8 cellular contexts compared by ENCODE assay signal in genomic region chr3:36992806-36993325, GRCh38. TPM values are rescaled to one million over a fixed set of nuclear protein-coding genes. Genes with fewer than 3 reads are reported as not detected.
DNase-seq lines count a peak whose midpoint lies in the region; ATAC-seq, FAIRE-seq and TF ChIP-seq lines count a peak whose summit lies in the region.

TSS of gene EPM2AIP1 (minus strand) at chr3:36993131. CDS start at chr3:36993077, 54 bp downstream.

- H3K27ac ChIP-seq in HUES64 (ENCODE audit: low read depth, low read length) = peak within 1 kb of the TSS; percentile 96

- peak; percentile 100 for FAIRE-seq in G401.6 (lab: Jason Lieb, UNC)

- H3K4me1 ChIP-seq in HUES64 (ENCODE audit: insufficient read depth, low read length) = peaks cover 31% of the 10 kb centered on the region

- H3K9me3 ChIP-seq in HUES64 (ENCODE audit: insufficient read depth, low read depth, low read length) = no peaks in the 10 kb centered on the region

- WGBS in HUES64 = under 1% methylated on average over 48 of the region's 48 CpGs

- H3K4me3 ChIP-seq in HUES64 (ENCODE audit: low read length) = peak within 1 kb of the TSS; percentile 70
- peak within 1 kb of the TSS; percentile 71 for H3K4me3 ChIP-seq in astrocyte of the spinal cord (ENCODE audit: low read depth, low read length)

- DNase-seq in astrocyte of the spinal cord (ENCODE audit: low read depth, low spot score) (no peak), islet precursor cell (peak; percentile 100), HUDEP-2 (lab: John Stamatoyannopoulos, UW; ENCODE audit: unreplicated experiment in 76 of 76) (no peak), NCI-H1105 (lab: John Stamatoyannopoulos, UW) (no peak)
- DNase-seq in stimulated activated naive CD8-positive, alpha-beta T cell treated with anti-CD3 and anti-CD28 coated beads, Interleukin-15, Interleukin-2, amounts not matched to agents 100 U/mL and 50 U/mL, for 24 hours = no peak

- in situ Hi-C loops in astrocyte of the spinal cord (cut with HindIII; ENCODE audit: low sequenced_read_pairs) = no loop called here

- peaks cover 54% of the 10 kb centered on the region for H3K36me3 ChIP-seq in HUES64 (ENCODE audit: insufficient read depth, low read length)

- TF ChIP-seq CTCF in astrocyte of the spinal cord (IDR thresholded peaks at IDR 0.05; ENCODE audit: low read depth, low read length) = no peak

- peak; percentile 88 for ATAC-seq in GM21447 (IDR thresholded peaks at IDR 0.05; ENCODE audit: unreplicated experiment)
- ATAC-seq in stimulated activated naive CD8-positive, alpha-beta T cell treated with anti-CD3 and anti-CD28 coated beads, Interleukin-15, Interleukin-2, amounts not matched to agents 100 U/mL and 50 U/mL, for 24 hours = peak; percentile 94

- H3K27me3 ChIP-seq in HUES64 (ENCODE audit: insufficient read depth, low read length) = no peaks in the 10 kb centered on the region

- peak within 1 kb of the TSS; percentile 90 for H3K9ac ChIP-seq in HUES64 (ENCODE audit: low read depth, low read length)

RNA-seq across cellular contexts. Expression of gene EPM2AIP1, which starts in this region (rescaled TPM):
- polyA plus RNA-seq in HUES64 (2013, experiment 1 of 2) = 7.5 TPM
- polyA plus RNA-seq in HUES64 (2013, experiment 2 of 2) = 6.9 TPM
